1 cellular context compared by ENCODE assay signal in genomic region chr2:159010340-159010739, GRCh38.
A peak's percentile ranks its signal among the peaks of the same experiment; 100 is the strongest.
TF ChIP-seq lines count a peak whose summit lies in the region.

No MANE protein-coding gene starts in this region.

TF ChIP-seq in SK-N-SH, 30 proteins besides CTCF, POLR2A, EP300 and RAD21 (continued from another document):
- peak; percentile 34 for TF ChIP-seq CHD2 (IDR thresholded peaks at IDR 0.05; ENCODE audit: low read length, partially characterized antibody)
- TF ChIP-seq RFX5 (IDR thresholded peaks at IDR 0.05; ENCODE audit: low read length), result no peak
- TF ChIP-seq ZBTB33 (IDR thresholded peaks at IDR 0.05; ENCODE audit: borderline replicate concordance, low read depth), result no peak
- no peak for TF ChIP-seq NFIC (IDR thresholded peaks at IDR 0.05; ENCODE audit: borderline replicate concordance)
- no peak for TF ChIP-seq TAF1 (IDR thresholded peaks at IDR 0.05; ENCODE audit: borderline replicate concordance, low read depth, low read length)
- no peak for TF ChIP-seq IRF3 (IDR thresholded peaks at IDR 0.05; ENCODE audit: low read depth, low read length)
- no peak for TF ChIP-seq RXRA (IDR thresholded peaks at IDR 0.05; ENCODE audit: borderline replicate concordance, low read depth)
- no peak for TF ChIP-seq GABPA (IDR thresholded peaks at IDR 0.05; ENCODE audit: low read depth)
- TF ChIP-seq JUND (IDR thresholded peaks at IDR 0.05), result no peak
- peak; percentile 52; the same call in 1 of the 2 replicates for TF ChIP-seq MAX (IDR thresholded peaks at IDR 0.05; ENCODE audit: low read depth)
- TF ChIP-seq FOSL2 (IDR thresholded peaks at IDR 0.05; ENCODE audit: borderline replicate concordance, low read depth), result peak; percentile 50; the same call in 1 of the 2 replicates
- TF ChIP-seq TEAD4 (IDR thresholded peaks at IDR 0.05; ENCODE audit: borderline replicate concordance, insufficient read depth), result no peak
- TF ChIP-seq MXI1 (IDR thresholded peaks at IDR 0.05; ENCODE audit: low read depth, low read length), result peak; percentile 90
- no peak for TF ChIP-seq POLR2AphosphoS5 (IDR thresholded peaks at IDR 0.05; ENCODE audit: low read depth, low read length)
- TF ChIP-seq GATA2 (CRISPR knock-in tag; IDR thresholded peaks at IDR 0.05), result peak; percentile 59
- TF ChIP-seq RCOR1 (IDR thresholded peaks at IDR 0.05; ENCODE audit: low read length), result 0 out of 2 replicates have a peak, but pooled peaks have one; percentile 7
- TF ChIP-seq FOXJ3 (CRISPR knock-in tag; IDR thresholded peaks at IDR 0.05), result no peak
- TF ChIP-seq SMC3 (IDR thresholded peaks at IDR 0.05; ENCODE audit: low read depth, low read length), result no peak
- peak; percentile 40 for TF ChIP-seq PBX3 (IDR thresholded peaks at IDR 0.05)
- TF ChIP-seq EZH2phosphoT487 (IDR thresholded peaks at IDR 0.05; ENCODE audit: borderline replicate concordance, low read depth), result no peak
- no peak for TF ChIP-seq FOXM1 (IDR thresholded peaks at IDR 0.05; ENCODE audit: low read depth)
- no peak for TF ChIP-seq MEF2A (IDR thresholded peaks at IDR 0.05; ENCODE audit: borderline replicate concordance, low read depth)
- no peak for TF ChIP-seq TCF12 (IDR thresholded peaks at IDR 0.05)
- no peak for TF ChIP-seq NRF1 (IDR thresholded peaks at IDR 0.05; ENCODE audit: low read depth, low read length)
- TF ChIP-seq USF2 (IDR thresholded peaks at IDR 0.05; ENCODE audit: borderline replicate concordance, low read depth, low read length), result no peak
- TF ChIP-seq USF1 (IDR thresholded peaks at IDR 0.05; ENCODE audit: borderline replicate concordance, low read depth), result no peak
- no peak for TF ChIP-seq YY1 (IDR thresholded peaks at IDR 0.05; ENCODE audit: low read depth)
